In genomic region chr19:46355234-46355990, GRCh38 we compare ENCODE assay signal across 1 cellular context.
TF ChIP-seq lines count a peak whose summit lies in the region.

No MANE protein-coding gene starts in this region.

TF ChIP-seq in K562, 482 proteins besides CTCF, POLR2A, EP300 and RAD21 (continued from another document):
- TF ChIP-seq PKNOX1 (IDR thresholded peaks at IDR 0.05) (no peak), ZC3H8 (IDR thresholded peaks at IDR 0.05) (no peak), NFYB (IDR thresholded peaks at IDR 0.05; ENCODE audit: extremely low read depth, insufficient read length) (no peak), SIRT6 (IDR thresholded peaks at IDR 0.05; ENCODE audit: low read depth, low read length) (no peak), ZNF644 (tag; IDR thresholded peaks at IDR 0.05; ENCODE audit: low read depth) (no peak), TRIM28 (IDR thresholded peaks at IDR 0.05) (no peak), PTRF (tag; IDR thresholded peaks at IDR 0.05) (no peak), SAFB (IDR thresholded peaks at IDR 0.05; ENCODE audit: borderline replicate concordance, low read depth, low read length) (no peak), CBFA2T3 (IDR thresholded peaks at IDR 0.05) (no peak), FOXA1 (IDR thresholded peaks at IDR 0.05; ENCODE audit: borderline replicate concordance) (no peak), ZNF740 (CRISPR knock-in tag; IDR thresholded peaks at IDR 0.05) (no peak), ZNF740 (tag; IDR thresholded peaks at IDR 0.05) (no peak), ARID4B (CRISPR knock-in tag; IDR thresholded peaks at IDR 0.05) (no peak), MEF2A (IDR thresholded peaks at IDR 0.05; ENCODE audit: control insufficient read depth, low read depth, low read length) (no peak), VEZF1 (CRISPR knock-in tag; IDR thresholded peaks at IDR 0.05) (peak; percentile 40), TARDBP (IDR thresholded peaks at IDR 0.05) (no peak), USF1 (CRISPR knock-in tag; IDR thresholded peaks at IDR 0.05) (peak; percentile 36; the same call in 1 of the 2 replicates), HNRNPL (IDR thresholded peaks at IDR 0.05; ENCODE audit: low read depth, low read length) (no peak), ZNF311 (CRISPR knock-in tag; IDR thresholded peaks at IDR 0.05) (no peak), ZZZ3 (IDR thresholded peaks at IDR 0.05) (no peak), BHLHE40 (IDR thresholded peaks at IDR 0.05; ENCODE audit: low read length) (peak; percentile 31; the same call in 1 of the 2 replicates), ETV1 (tag; conservative IDR thresholded peaks at IDR 0.05; ENCODE audit: low read depth) (peak; percentile 57), ZBTB33 (CRISPR knock-in tag; IDR thresholded peaks at IDR 0.05) (peak; percentile 40; the same call in 1 of the 2 replicates), MTA2 (IDR thresholded peaks at IDR 0.05; ENCODE audit: low read depth) (no peak), ESRRA (IDR thresholded peaks at IDR 0.05; ENCODE audit: borderline replicate concordance, low read depth) (peak; percentile 17; the same call in 1 of the 2 replicates), ARNT (IDR thresholded peaks at IDR 0.05) (no peak), NFATC3 (IDR thresholded peaks at IDR 0.05) (no peak), GABPA (tag; conservative IDR thresholded peaks at IDR 0.05; ENCODE audit: low read depth) (peak; percentile 31; the same call in 1 of the 2 replicates), THRAP3 (IDR thresholded peaks at IDR 0.05; ENCODE audit: borderline replicate concordance) (0 out of 2 replicates have a peak, but pooled peaks have one; percentile 41), CXXC5 (CRISPR knock-in tag; IDR thresholded peaks at IDR 0.05) (no peak), ZBTB9 (CRISPR knock-in tag; IDR thresholded peaks at IDR 0.05) (0 out of 2 replicates have a peak, but pooled peaks have one; percentile 48), ZNF639 (CRISPR knock-in tag; conservative IDR thresholded peaks at IDR 0.05 in 1 of 2, IDR thresholded peaks at IDR 0.05 in 1 of 2) (peak in 1 of 2 experiments; percentile 39; a peak in 1 of 4 replicates), MLLT1 (IDR thresholded peaks at IDR 0.05) (peak in 1 of 2 experiments; percentile 71; a peak in 1 of 4 replicates), KLF1 (tag; IDR thresholded peaks at IDR 0.05) (no peak), TBL1XR1 (IDR thresholded peaks at IDR 0.05; ENCODE audit: low read length in 2 of 2) (no peak)
